ENCODE assay signal across 21 cellular contexts in the genomic region with DNA sequence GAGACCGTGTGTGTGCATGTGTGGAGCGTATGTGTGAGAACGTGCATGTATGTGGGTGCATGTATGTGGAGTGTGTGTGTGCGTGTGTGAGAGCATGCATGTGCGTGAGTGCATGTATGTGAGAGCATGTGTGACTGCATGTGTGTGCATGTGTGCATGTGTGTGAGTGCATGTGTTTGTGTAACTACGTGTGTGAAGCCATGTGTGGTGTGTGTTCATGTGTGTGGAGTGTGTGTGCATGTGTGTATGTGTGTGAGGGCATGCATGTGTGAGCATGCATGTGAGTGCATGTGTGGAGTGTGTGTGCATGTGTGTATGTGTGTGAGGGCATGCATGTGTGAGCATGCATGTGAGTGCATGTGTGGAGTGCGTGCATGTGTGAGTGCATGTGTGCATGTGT. TPM values are rescaled to one million over a fixed set of nuclear protein-coding genes. Genes with fewer than 3 reads are reported as not detected.
DNase-seq lines count a peak whose midpoint lies in the region; ATAC-seq, FAIRE-seq and TF ChIP-seq lines count a peak whose summit lies in the region.
"Had no signal": no experiment of that assay in that cellular context is flagged by ENCODE, and none has a peak within 500 bp of the region (broad histone marks: within the 10 kb centered on the region; RNA-seq: fewer than 3 reads in every experiment).

No MANE protein-coding gene starts in this region.

- no peak overlapping the region for H3K4ac ChIP-seq in trophoblast cell (ENCODE audit: low read depth, low read length)

- H2AFZ ChIP-seq in HepG2 (ENCODE audit: low read length) (no peak overlapping the region), keratinocyte (ENCODE audit: control insufficient read depth, low read length) (no peak overlapping the region), trophoblast cell (ENCODE audit: insufficient read depth, low read length, poor library complexity) (no peak overlapping the region)

- H3K4me1 ChIP-seq in HepG2 (ENCODE audit: insufficient read depth, low read length) (no peaks in the 10 kb centered on the region), right lobe of liver (no peaks in the 10 kb centered on the region), keratinocyte (ENCODE audit: control insufficient read depth, extremely low read depth, insufficient read depth, low read length) (no peaks in the 10 kb centered on the region), trophoblast cell (ENCODE audit: control insufficient read depth in 1 of 2, insufficient read depth in 2 of 2, low read length in 2 of 2) (no peaks in the 10 kb centered on the region), ovary (ENCODE audit: insufficient read depth) (no peaks in the 10 kb centered on the region)
- H3K4me1 ChIP-seq: A549 had no signal

- no peaks in the 10 kb centered on the region for H3K9me1 ChIP-seq in keratinocyte (ENCODE audit: control insufficient read depth, extremely low read depth, insufficient read depth, low read length)

- dilution Hi-C loops in keratinocyte (cut with MboI; ENCODE audit: extremely low pct_ligation_motif_present, low sequenced_read_pairs) = no loop called here

- H3K18ac ChIP-seq in trophoblast cell (ENCODE audit: low read length) = no peak overlapping the region

- H3K27me3 ChIP-seq in HepG2 (ENCODE audit: control insufficient read depth in 1 of 2, insufficient read depth in 2 of 2, low read length in 2 of 2) (peaks cover 2 to 20% of the 10 kb centered on the region in 2 experiments; a peak in 3 of 5 replicates), right lobe of liver (no peaks in the 10 kb centered on the region), keratinocyte (ENCODE audit: control insufficient read depth, extremely low read depth, insufficient read depth, low read length) (no peaks in the 10 kb centered on the region), trophoblast cell (ENCODE audit: insufficient read depth, low read length) (no peaks in the 10 kb centered on the region), ovary (no peaks in the 10 kb centered on the region)
- H3K27me3 ChIP-seq: BLaER1 treated with 17β-estradiol and CSF1 and Interleukin-3, amounts not matched to agents 10 nM and 100 nM had no signal

- no peak overlapping the region for H3K23ac ChIP-seq in trophoblast cell (ENCODE audit: low read length)

- intact Hi-C loops in HepG2 (cut with micrococcal nuclease; ENCODE audit: unreplicated experiment) = no loop called here
- intact Hi-C loops in right lobe of liver (cut with DNase I) = no loop called here
- intact Hi-C loops in ovary (cut with DNase I) = no loop called here

- TF ChIP-seq RAD21 in HepG2 (CRISPR knock-in tag; IDR thresholded peaks at IDR 0.05) = no peak

- H3K9ac ChIP-seq in HepG2 (ENCODE audit: insufficient read depth, low read depth, low read length) = no peak overlapping the region
- no peak overlapping the region for H3K9ac ChIP-seq in keratinocyte (ENCODE audit: control insufficient read depth, extremely low read depth, insufficient read depth, low read length)
- no peak overlapping the region for H3K9ac ChIP-seq in trophoblast cell (ENCODE audit: low read length)
- H3K9ac ChIP-seq: BLaER1 treated with 17β-estradiol and CSF1 and Interleukin-3, amounts not matched to agents 10 nM and 100 nM had no signal

- H2BK5ac ChIP-seq in trophoblast cell (ENCODE audit: low read depth, low read length, poor library complexity) = no peak overlapping the region

- H3K27ac ChIP-seq in HepG2 (ENCODE audit: extremely low read length, insufficient read depth, low read length) (no peak overlapping the region), right lobe of liver (no peak overlapping the region), keratinocyte (ENCODE audit: control insufficient read depth, insufficient read depth, low read length) (no peak overlapping the region), trophoblast cell (ENCODE audit: low read depth, low read length) (no peak overlapping the region), ovary (no peak overlapping the region)
- H3K27ac ChIP-seq: 22Rv1; A549; BLaER1 treated with 17β-estradiol and CSF1 and Interleukin-3, amounts not matched to agents 10 nM and 100 nM; C4-2B had no signal

- no peak overlapping the region for H4K91ac ChIP-seq in trophoblast cell (ENCODE audit: low read depth, low read length)

- WGBS in HepG2 (ENCODE audit: low lambda C conversion rate) = 68% methylated on average over 7 of the region's 7 CpGs
- WGBS in right lobe of liver (ENCODE audit: insufficient coverage, low coverage, low lambda C conversion rate, missing lambda C conversion rate) = 65% methylated on average over 7 of the region's 7 CpGs
- WGBS in trophoblast cell (ENCODE audit: extremely low coverage, insufficient coverage, insufficient read length) = no CpG with 5 or more reads among the region's 7 CpGs
- WGBS in ovary, 3 donors = 69 to 92% (median 69%) methylated on average over 7 of the region's 7 CpGs

- H4K12ac ChIP-seq in trophoblast cell (ENCODE audit: low read depth, low read length) = no peak overlapping the region

- H3K4me2 ChIP-seq in HepG2 (ENCODE audit: low read depth, low read length) = no peak overlapping the region
- no peak overlapping the region for H3K4me2 ChIP-seq in keratinocyte (ENCODE audit: control insufficient read depth, extremely low read depth, insufficient read depth, low read depth, low read length)
- no peak overlapping the region for H3K4me2 ChIP-seq in trophoblast cell (ENCODE audit: low read length)
- H3K4me2 ChIP-seq: A549 had no signal

- H3K9me3 ChIP-seq in HepG2 (ENCODE audit: low read length) (peaks cover 17% of the 10 kb centered on the region), right lobe of liver (no peaks in the 10 kb centered on the region), keratinocyte (ENCODE audit: control insufficient read depth, low read depth, low read length) (peaks cover 2% of the 10 kb centered on the region), trophoblast cell (ENCODE audit: insufficient read depth, low read depth, low read length) (peaks cover 16% of the 10 kb centered on the region), ovary (no peaks in the 10 kb centered on the region)
- H3K9me3 ChIP-seq: A549; BLaER1 treated with 17β-estradiol and CSF1 and Interleukin-3, amounts not matched to agents 10 nM and 100 nM; Caco-2 had no signal

- no TSS peak for BruUV-seq in HepG2 (replicated peaks; lab: Mats Ljungman, UMichigan)

- no peaks in the 10 kb centered on the region for H3K79me1 ChIP-seq in trophoblast cell (ENCODE audit: low read length)

- no peaks in the 10 kb centered on the region for H4K20me1 ChIP-seq in HepG2 (ENCODE audit: insufficient read depth, low read length)
- no peaks in the 10 kb centered on the region for H4K20me1 ChIP-seq in keratinocyte (ENCODE audit: control insufficient read depth, extremely low read depth, insufficient read depth, low read length)
- H4K20me1 ChIP-seq: BLaER1 treated with 17β-estradiol and CSF1 and Interleukin-3, amounts not matched to agents 10 nM and 100 nM had no signal

- H3K36me3 ChIP-seq in HepG2 (replicated peaks in 1 of 2; ENCODE audit: control insufficient read depth in 1 of 2, insufficient read depth in 2 of 2, low read length in 2 of 2) = no peaks in the 10 kb centered on the region
- H3K36me3 ChIP-seq in right lobe of liver = no peaks in the 10 kb centered on the region
- H3K36me3 ChIP-seq in keratinocyte (ENCODE audit: control insufficient read depth in 2 of 2, extremely low read depth in 1 of 2, insufficient read depth in 2 of 2, low read length in 2 of 2) = no peaks in the 10 kb centered on the region
- H3K36me3 ChIP-seq in trophoblast cell (ENCODE audit: control insufficient read depth in 1 of 2, insufficient read depth in 2 of 2, low read length in 2 of 2) = no peaks in the 10 kb centered on the region
- H3K36me3 ChIP-seq in ovary = no peaks in the 10 kb centered on the region
- H3K36me3 ChIP-seq: BLaER1 treated with 17β-estradiol and CSF1 and Interleukin-3, amounts not matched to agents 10 nM and 100 nM had no signal

- H2AK5ac ChIP-seq in trophoblast cell (ENCODE audit: low read length) = no peak overlapping the region

- POLR2A ChIA-PET in HepG2 (lab: Yijun Ruan, JAX) = no interaction called here

- ATAC-seq in HepG2 (no peak), right lobe of liver (no peak)
- ATAC-seq: A549; CD8-positive, alpha-beta T cell had no signal

- CTCF ChIA-PET in HepG2 (lab: Yijun Ruan, JAX; ENCODE audit: low intra/inter-chr PET ratio, low total read pairs) = no interaction called here

- DNase-seq in HepG2 (ENCODE audit: low spot score) = no peak
- no peak for DNase-seq in right lobe of liver
- DNase-seq in keratinocyte (ENCODE audit: low read depth, low spot score) = no peak
- DNase-seq in trophoblast cell = no peak
- no peak for DNase-seq in NCI-H2171 (lab: John Stamatoyannopoulos, UW)
- no peak for DNase-seq in ovary
- DNase-seq: AML-193; Caco-2; Calu3; CD4-positive, alpha-beta T cell; CD8-positive, alpha-beta T cell; DMS79 treated with DMSO at 0.1 percent for 48 hours; GF-D8 had no signal

- in situ Hi-C loops in HepG2 (cut with HindIII; ENCODE audit: extremely low pct_ligation_motif_present, low pct_unique_long_range_greater_than_20kb) = no loop called here

- no peak overlapping the region for H2BK12ac ChIP-seq in trophoblast cell (ENCODE audit: low read length)

- TF ChIP-seq CTCF in HepG2 (CRISPR knock-in tag; IDR thresholded peaks at IDR 0.05) = no peak
- TF ChIP-seq CTCF in right lobe of liver (IDR thresholded peaks at IDR 0.05) = no peak
- no peak for TF ChIP-seq CTCF in keratinocyte (optimal IDR thresholded peaks at IDR 0.05 in 1 of 3, IDR thresholded peaks at IDR 0.05 in 1 of 3, conservative IDR thresholded peaks at IDR 0.05 in 1 of 3; ENCODE audit: extremely low read depth in 1 of 3, insufficient read depth in 2 of 3, low read length in 3 of 3)
- no peak for TF ChIP-seq CTCF in ovary (IDR thresholded peaks at IDR 0.05)

- H3K4me3 ChIP-seq in HepG2 (replicated peaks in 1 of 3; ENCODE audit: insufficient read depth in 1 of 3, low read depth in 2 of 3, low read length in 3 of 3) = no peak overlapping the region
- H3K4me3 ChIP-seq in right lobe of liver = no peak overlapping the region
- H3K4me3 ChIP-seq in keratinocyte (ENCODE audit: control insufficient read depth in 2 of 3, extremely low read depth in 1 of 3, insufficient read depth in 2 of 3, low read depth in 1 of 3, low read length in 3 of 3) = no peak overlapping the region
- peak overlapping the region; percentile 41 for H3K4me3 ChIP-seq in trophoblast cell (ENCODE audit: low read depth, low read length)
- H3K4me3 ChIP-seq in ovary = no peak overlapping the region
- H3K4me3 ChIP-seq: A549; BLaER1 treated with 17β-estradiol and CSF1 and Interleukin-3, amounts not matched to agents 10 nM and 100 nM had no signal

- TF ChIP-seq EP300 in HepG2 (IDR thresholded peaks at IDR 0.05; ENCODE audit: low read depth in 2 of 2, low read length in 2 of 2) (no peak), HepG2 (CRISPR knock-in tag; IDR thresholded peaks at IDR 0.05; ENCODE audit: borderline replicate concordance) (no peak), ovary (IDR thresholded peaks at IDR 0.05) (no peak)

- FAIRE-seq in HepG2 (lab: Jason Lieb, UNC) = peak; percentile 64
- peak; percentile 46 for FAIRE-seq in keratinocyte (lab: Jason Lieb, UNC)
- FAIRE-seq: A549, D721Med, G401.6, GM12892, GM18507 had no signal

- TF ChIP-seq POLR2A in HepG2 (IDR thresholded peaks at IDR 0.05; ENCODE audit: insufficient read depth in 1 of 2, low read depth in 2 of 2, low read length in 2 of 2) (no peak), right lobe of liver (IDR thresholded peaks at IDR 0.05) (no peak), ovary (IDR thresholded peaks at IDR 0.05) (no peak)

- H3K79me2 ChIP-seq in HepG2 (ENCODE audit: insufficient read depth, low read length) = no peaks in the 10 kb centered on the region
- H3K79me2 ChIP-seq in keratinocyte (ENCODE audit: control insufficient read depth, insufficient read depth, low read length) = no peaks in the 10 kb centered on the region
- no peaks in the 10 kb centered on the region for H3K79me2 ChIP-seq in trophoblast cell (ENCODE audit: control insufficient read depth, insufficient read depth, low read length, poor library complexity)

- no peak overlapping the region for H2BK120ac ChIP-seq in trophoblast cell (ENCODE audit: insufficient read depth, low read length, poor library complexity)

- H3K14ac ChIP-seq in trophoblast cell (ENCODE audit: low read length) = no peak overlapping the region

- no peak overlapping the region for H4K8ac ChIP-seq in trophoblast cell (ENCODE audit: low read depth, low read length)

RNA-seq across cellular contexts. Expression of a gene that starts 24.2 kb away (rescaled TPM):
- under 0.01 TPM in 1 of 2 replicates, not detected in the other for total RNA-seq in HepG2 (2016; rRNA removed; fragmentation: Illumina TruSeq; extraction: Trizol)
- total RNA-seq in HepG2 (2016; cell fraction: cytosol; rRNA removed; fragmentation: Illumina TruSeq; extraction: Trizol; ENCODE audit: low read depth) = not detected in 2 replicates
- not detected in 2 replicates for total RNA-seq in HepG2 (2016; cell fraction: insoluble cytoplasmic fraction; rRNA removed; fragmentation: Illumina TruSeq; extraction: Trizol)
- total RNA-seq in HepG2 (2016; cell fraction: membrane; rRNA removed; fragmentation: Illumina TruSeq; extraction: Trizol) = not detected in 2 replicates
- 0.06 and 0.19 TPM in 2 replicates for total RNA-seq in HepG2 (2016; cell fraction: nucleus; rRNA removed; fragmentation: Illumina TruSeq; extraction: Trizol)
- 0.05 TPM in 2 replicates for polyA plus RNA-seq in HepG2 (2011; rRNA removed)
- 0.04 and 0.13 TPM in 2 replicates for polyA plus RNA-seq in HepG2 (2011; cell fraction: cytosol; rRNA removed)
- polyA plus RNA-seq in HepG2 (2011; cell fraction: nucleus; rRNA removed) = 0.36 and 0.74 TPM in 2 replicates
- 0.04 TPM in 1 of 2 replicates, not detected in the other for polyA plus RNA-seq in HepG2 (2012)
- polyA plus RNA-seq in HepG2 (2016; cell fraction: cytosol; fragmentation: Illumina TruSeq; extraction: Trizol; ENCODE audit: low read depth) = not detected in 2 replicates
- not detected in 2 replicates for polyA plus RNA-seq in HepG2 (2016; cell fraction: insoluble cytoplasmic fraction; fragmentation: Illumina TruSeq; extraction: Trizol; ENCODE audit: low read depth)
- not detected in 2 replicates for polyA plus RNA-seq in HepG2 (2016; cell fraction: membrane; fragmentation: Illumina TruSeq; extraction: Trizol; ENCODE audit: low read depth)
- 0.61 TPM in 1 of 2 replicates, not detected in the other for polyA plus RNA-seq in HepG2 (2016; cell fraction: nucleus; fragmentation: Illumina TruSeq; extraction: Trizol; ENCODE audit: insufficient read depth, low read depth)
- polyA minus RNA-seq in HepG2 (2011; rRNA and poly(A)+ RNA removed; ENCODE audit: low replicate concordance) = 0.02 and 1.6 TPM in 2 replicates
- polyA minus RNA-seq in HepG2 (2011; cell fraction: cytosol; rRNA and poly(A)+ RNA removed) = not detected in 2 replicates
- polyA minus RNA-seq in HepG2 (2011; cell fraction: nucleus; rRNA and poly(A)+ RNA removed) = 1.0 TPM in 1 of 2 replicates, not detected in the other
- under 1 TPM in 5 of 6 experiments, not detected in 1; 0.06 to 0.37 (median 0.14) TPM for total RNA-seq in right lobe of liver
- 0.10 to 0.15 TPM in 2 of 3 replicates, not detected in the other for polyA plus RNA-seq in keratinocyte
- polyA plus RNA-seq in keratinocyte (2011; ENCODE audit: low read depth) = not detected
- polyA plus RNA-seq in keratinocyte (2011; cell fraction: cytosol; rRNA removed) = 0.08 TPM in 1 of 2 replicates, not detected in the other
- 0.16 and 0.28 TPM in 2 replicates for polyA plus RNA-seq in keratinocyte (2011; cell fraction: nucleus; rRNA removed)
- 0.10 TPM in 1 of 2 replicates, not detected in the other for polyA plus RNA-seq in keratinocyte (2012; ENCODE audit: low replicate concordance)
- 0.03 to 0.86 TPM in 2 of 3 replicates, not detected in the other for polyA minus RNA-seq in keratinocyte
- polyA minus RNA-seq in keratinocyte (2011; cell fraction: cytosol; rRNA and poly(A)+ RNA removed) = not detected
- polyA minus RNA-seq in keratinocyte (2011; cell fraction: nucleus; rRNA and poly(A)+ RNA removed) = 0.74 TPM in 1 of 2 replicates, not detected in the other
- 0.07 and 0.14 TPM in 2 replicates for polyA plus RNA-seq in trophoblast cell (2013)
- total RNA-seq in ovary = 10 to 100 TPM in 1 of 7 donors, 1 to 10 TPM in 5, under 1 TPM in 1; 0.95 to 21.1 (median 1.8) TPM
- polyA plus RNA-seq in ovary = under 1 TPM; 0.33 to 0.58 TPM
